Comparison of ENCODE assay signal across 31 cellular contexts in genomic region chr9:123541441-123541840, GRCh38.
DNase-seq lines count a peak whose midpoint lies in the region; TF ChIP-seq lines count a peak whose summit lies in the region.
"Had no signal": no experiment of that assay in that cellular context is flagged by ENCODE, and none has a peak within 500 bp of the region (broad histone marks: within the 10 kb centered on the region; RNA-seq: fewer than 3 reads in every experiment).

No MANE protein-coding gene starts in this region.

- DNase-seq in AG09319 (ENCODE audit: extremely low read depth, low read depth), result peak; percentile 15
- peak; percentile 41 for DNase-seq in EH (ENCODE audit: low read depth)
- peak; percentile 21 for DNase-seq in amniotic epithelial cell (ENCODE audit: low read depth)
- DNase-seq in kidney glomerular epithelial cell (lab: John Stamatoyannopoulos, UW), result peak; percentile 20
- DNase-seq in spleen, result no peak
- DNase-seq in uterus, result no peak
- DNase-seq in ecto neural progenitor cell (ENCODE audit: low spot score), result no peak
- DNase-seq in CD4-positive, alpha-beta memory T cell, result no peak
- DNase-seq: activated CD4-positive, alpha-beta memory T cell treated with anti-CD3 and anti-CD28 coated beads for 36 hours; activated CD4-positive, alpha-beta T cell treated with anti-CD3 and anti-CD28 coated beads for 1 hour; activated naive CD4-positive, alpha-beta T cell; activated T-cell treated with anti-CD3 and anti-CD28 coated beads, Interleukin-2, amount 50 U/mL, for 72 hours; body of pancreas; Calu3; cerebellar nuclear complex; dermis blood vessel endothelial cell; EL; GOT3; HFFc6; naive B cell; NCI-H1105 treated with DMSO at 0.1 percent for 48 hours; NCI-H187 treated with DMSO at 0.1 percent for 48 hours; NCI-H2171 treated with DMSO at 0.1 percent for 48 hours; NCI-H510A treated with DMSO at 0.1 percent for 48 hours; SIG-M5; stimulated activated CD4-positive, alpha-beta T cell treated with anti-CD3 and anti-CD28 coated beads, Interleukin-4, amount 100 ng/mL, for 24 hours; SW 1271; transverse colon had no signal

- H3K4me3 Mint-ChIP-seq in CD4-positive, alpha-beta memory T cell, result no peak overlapping the region
- H3K4me3 Mint-ChIP-seq: activated CD4-positive, alpha-beta memory T cell treated with anti-CD3 and anti-CD28 coated beads for 36 hours; activated T-cell treated with anti-CD3 and anti-CD28 coated beads, Interleukin-2, amount 50 U/mL, for 72 hours; HFFc6; naive B cell had no signal

- POLR2A ChIA-PET in CD4-positive, alpha-beta memory T cell (lab: Charles Lee; ENCODE audit: partially characterized antibody), result no interaction called here

- H3K4me1 ChIP-seq in spleen (peaks cover 0 to 25% (median 7%) of the 10 kb centered on the region in 6 donors), uterus (no peaks in the 10 kb centered on the region)
- H3K4me1 ChIP-seq in CD4-positive, alpha-beta memory T cell (ENCODE audit: insufficient read depth, low read length), result no peaks in the 10 kb centered on the region
- H3K4me1 ChIP-seq: body of pancreas had no signal

- peaks cover 3 to 5% (median 3%) of the 10 kb centered on the region in 4 donors for H3K4me1 Mint-ChIP-seq in CD4-positive, alpha-beta memory T cell

- H3K9me3 Mint-ChIP-seq in CD4-positive, alpha-beta memory T cell, result peaks cover 0 to 2% (median 0%) of the 10 kb centered on the region in 8 donors
- H3K9me3 Mint-ChIP-seq: activated CD4-positive, alpha-beta memory T cell treated with anti-CD3 and anti-CD28 coated beads for 36 hours; activated T-cell treated with anti-CD3 and anti-CD28 coated beads, Interleukin-2, amount 50 U/mL, for 72 hours; HFFc6; naive B cell had no signal

- CTCF ChIA-PET in CD4-positive, alpha-beta memory T cell (lab: Charles Lee; ENCODE audit: partially characterized antibody), result interaction anchor here (1.1 to 2.9 kb wide), 3 partner anchors 7 to 499 kb away, joined by 3 to 18 read pairs (median 5); no protein-coding TSS in a partner anchor

- no peaks in the 10 kb centered on the region for H3K27me3 Mint-ChIP-seq in CD4-positive, alpha-beta memory T cell
- H3K27me3 Mint-ChIP-seq: activated CD4-positive, alpha-beta memory T cell treated with anti-CD3 and anti-CD28 coated beads for 36 hours; naive B cell had no signal

- 88 to 96% (median 91%) methylated on average over 6 of the region's 6 CpGs for WGBS in spleen, 5 donors

- H3K9me3 ChIP-seq in spleen (no peaks in the 10 kb centered on the region), uterus (no peaks in the 10 kb centered on the region)
- H3K9me3 ChIP-seq in CD4-positive, alpha-beta memory T cell (ENCODE audit: control insufficient read depth in 1 of 2, low read length in 2 of 2), result no peaks in the 10 kb centered on the region
- H3K9me3 ChIP-seq: body of pancreas, transverse colon had no signal

- no peak for TF ChIP-seq CTCF in AG09319 (IDR thresholded peaks at IDR 0.05; ENCODE audit: low read depth, low read length)
- no peak for TF ChIP-seq CTCF in spleen (IDR thresholded peaks at IDR 0.05 in 8 of 11, conservative IDR thresholded peaks at IDR 0.05 in 3 of 11)
- no peak for TF ChIP-seq CTCF in uterus (IDR thresholded peaks at IDR 0.05)

- H3K36me3 ChIP-seq in spleen (no peaks in the 10 kb centered on the region), uterus (no peaks in the 10 kb centered on the region)
- no peaks in the 10 kb centered on the region for H3K36me3 ChIP-seq in CD4-positive, alpha-beta memory T cell (ENCODE audit: insufficient read depth, low read length)
- H3K36me3 ChIP-seq: transverse colon had no signal

- peaks cover 0 to 5% of the 10 kb centered on the region in 2 donors for H3K36me3 Mint-ChIP-seq in CD4-positive, alpha-beta memory T cell
- H3K36me3 Mint-ChIP-seq: activated CD4-positive, alpha-beta memory T cell treated with anti-CD3 and anti-CD28 coated beads for 36 hours; naive B cell had no signal

- TF ChIP-seq POLR2A in spleen (IDR thresholded peaks at IDR 0.05), result no peak
- TF ChIP-seq POLR2A in uterus (IDR thresholded peaks at IDR 0.05), result no peak

- no peak overlapping the region for H3K27ac Mint-ChIP-seq in CD4-positive, alpha-beta memory T cell
- H3K27ac Mint-ChIP-seq: activated CD4-positive, alpha-beta memory T cell treated with anti-CD3 and anti-CD28 coated beads for 36 hours; activated T-cell treated with anti-CD3 and anti-CD28 coated beads, Interleukin-2, amount 50 U/mL, for 72 hours; HFFc6; naive B cell had no signal

- intact Hi-C loops in spleen (cut with DNase I; ENCODE audit: low total_unique reads), result loop anchor here (5.0 kb wide), 1 partner anchor 501 kb away; no protein-coding TSS in a partner anchor
- intact Hi-C loops in uterus (cut with DNase I; ENCODE audit: low total_unique reads), result no loop called here
- intact Hi-C loops in CD4-positive, alpha-beta memory T cell (cut with micrococcal nuclease), result loop anchor here (5.0 to 10.0 kb wide), 2 partner anchors 783 to 996 kb away; no protein-coding TSS in a partner anchor

- H3K27me3 ChIP-seq in spleen (replicated peaks in 1 of 7) (no peaks in the 10 kb centered on the region), uterus (no peaks in the 10 kb centered on the region)
- no peaks in the 10 kb centered on the region for H3K27me3 ChIP-seq in CD4-positive, alpha-beta memory T cell (ENCODE audit: insufficient read depth, low read length)
- H3K27me3 ChIP-seq: body of pancreas, transverse colon had no signal

- no peak overlapping the region for H3K4me3 ChIP-seq in spleen
- H3K4me3 ChIP-seq in uterus, result no peak overlapping the region
- H3K4me3 ChIP-seq in CD4-positive, alpha-beta memory T cell (ENCODE audit: low read length in 2 of 2), result no peak overlapping the region
- H3K4me3 ChIP-seq: body of pancreas, GM12878, K562, transverse colon had no signal

- H3K27ac ChIP-seq in spleen, result no peak overlapping the region
- no peak overlapping the region for H3K27ac ChIP-seq in uterus
- H3K27ac ChIP-seq in CD4-positive, alpha-beta memory T cell (ENCODE audit: low read depth, low read length), result no peak overlapping the region
- H3K27ac ChIP-seq: body of pancreas, C4-2B, transverse colon had no signal

Comparison
In these comparisons a context has a peak if more than half of its experiments do, and no peak if none do; other contexts are left out.
1. DNase-seq: peak in AG09319 (single experiment), EH (single experiment), amniotic epithelial cell (single experiment) and kidney glomerular epithelial cell (single experiment); none in spleen (single experiment), uterus (0 of 2), ecto neural progenitor cell (single experiment) and CD4-positive, alpha-beta memory T cell (0 of 5).